Comparison of ENCODE assay signal across 1 cellular context in the genomic region with DNA sequence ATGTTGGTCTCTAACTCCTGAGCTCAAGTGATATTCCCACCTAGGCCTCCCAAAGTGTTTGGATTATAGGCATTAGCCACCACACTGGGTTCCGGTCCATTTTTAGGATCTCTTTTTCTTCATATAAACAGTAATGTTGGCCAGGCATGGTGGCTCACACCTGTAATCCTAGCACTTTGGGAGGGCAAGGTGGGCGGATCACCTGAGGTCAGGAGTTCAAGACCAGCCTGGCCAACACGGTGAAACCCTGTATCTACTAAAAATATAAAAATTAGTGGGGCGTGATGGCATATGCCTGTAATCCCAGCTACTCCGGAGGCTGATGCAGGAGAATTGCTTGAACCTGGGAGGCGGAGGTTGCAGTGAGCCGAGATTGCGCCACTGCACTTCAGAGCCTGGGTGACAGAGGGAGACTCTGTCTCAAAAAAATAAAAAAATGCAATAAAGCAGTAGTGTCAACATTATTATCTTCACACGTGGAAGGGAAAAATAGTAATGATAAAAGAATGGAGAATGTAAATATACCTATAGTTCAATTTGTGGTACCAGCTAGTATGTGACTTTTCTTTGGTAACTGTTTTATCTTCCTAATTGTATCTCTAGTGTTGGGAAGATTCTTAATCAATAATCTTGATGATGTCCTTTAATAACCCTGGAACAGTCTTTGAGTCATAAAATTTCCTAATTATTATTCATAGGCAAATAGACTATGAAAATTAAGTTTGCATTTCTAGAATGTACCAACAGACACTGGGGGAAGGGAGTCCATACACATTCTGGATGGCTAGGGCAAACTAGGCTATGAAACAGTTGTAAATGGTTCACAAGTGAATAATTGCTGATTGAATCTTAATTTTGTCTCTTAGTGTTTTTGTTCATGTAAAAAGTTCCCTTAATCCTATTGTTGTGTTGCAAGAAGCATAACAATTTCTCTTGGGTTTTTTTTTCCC.
TF ChIP-seq lines count a peak whose summit lies in the region.

No MANE protein-coding gene starts in this region.

TF ChIP-seq in HepG2, 621 proteins besides CTCF, POLR2A, EP300 and RAD21 (continued from another document and continues in another):
- TF ChIP-seq ZNF782 (CRISPR knock-in tag; IDR thresholded peaks at IDR 0.05; ENCODE audit: borderline replicate concordance), result no peak
- no peak for TF ChIP-seq GATAD2A (CRISPR knock-in tag; IDR thresholded peaks at IDR 0.05)
- TF ChIP-seq ZSCAN9 (CRISPR knock-in tag; IDR thresholded peaks at IDR 0.05; ENCODE audit: borderline replicate concordance), result 0 out of 2 replicates have a peak, but pooled peaks have one; percentile 4
- TF ChIP-seq REXO4 (CRISPR knock-in tag; IDR thresholded peaks at IDR 0.05; ENCODE audit: borderline replicate concordance), result no peak
- no peak for TF ChIP-seq ZNF317 (CRISPR knock-in tag; IDR thresholded peaks at IDR 0.05)
- TF ChIP-seq RARA (CRISPR knock-in tag; IDR thresholded peaks at IDR 0.05), result no peak
- TF ChIP-seq, protein P1, sequence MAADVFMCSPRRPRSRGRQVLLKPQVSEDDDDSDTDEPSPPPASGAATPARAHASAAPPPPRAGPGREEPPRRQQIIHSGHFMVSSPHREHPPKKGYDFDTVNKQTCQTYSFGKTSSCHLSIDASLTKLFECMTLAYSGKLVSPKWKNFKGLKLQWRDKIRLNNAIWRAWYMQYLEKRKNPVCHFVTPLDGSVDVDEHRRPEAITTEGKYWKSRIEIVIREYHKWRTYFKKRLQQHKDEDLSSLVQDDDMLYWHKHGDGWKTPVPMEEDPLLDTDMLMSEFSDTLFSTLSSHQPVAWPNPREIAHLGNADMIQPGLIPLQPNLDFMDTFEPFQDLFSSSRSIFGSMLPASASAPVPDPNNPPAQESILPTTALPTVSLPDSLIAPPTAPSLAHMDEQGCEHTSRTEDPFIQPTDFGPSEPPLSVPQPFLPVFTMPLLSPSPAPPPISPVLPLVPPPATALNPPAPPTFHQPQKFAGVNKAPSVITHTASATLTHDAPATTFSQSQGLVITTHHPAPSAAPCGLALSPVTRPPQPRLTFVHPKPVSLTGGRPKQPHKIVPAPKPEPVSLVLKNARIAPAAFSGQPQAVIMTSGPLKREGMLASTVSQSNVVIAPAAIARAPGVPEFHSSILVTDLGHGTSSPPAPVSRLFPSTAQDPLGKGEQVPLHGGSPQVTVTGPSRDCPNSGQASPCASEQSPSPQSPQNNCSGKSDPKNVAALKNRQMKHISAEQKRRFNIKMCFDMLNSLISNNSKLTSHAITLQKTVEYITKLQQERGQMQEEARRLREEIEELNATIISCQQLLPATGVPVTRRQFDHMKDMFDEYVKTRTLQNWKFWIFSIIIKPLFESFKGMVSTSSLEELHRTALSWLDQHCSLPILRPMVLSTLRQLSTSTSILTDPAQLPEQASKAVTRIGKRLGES (CRISPR knock-in tag; IDR thresholded peaks at IDR 0.05; ENCODE audit: borderline replicate concordance), result no peak
- TF ChIP-seq HNRNPLL (IDR thresholded peaks at IDR 0.05; ENCODE audit: low read depth, low read length, poor library complexity, severe bottlenecking), result no peak
- peak; percentile 52; the same call in 1 of the 2 replicates for TF ChIP-seq SALL1 (CRISPR knock-in tag; IDR thresholded peaks at IDR 0.05)
- TF ChIP-seq ZBTB7A (CRISPR knock-in tag; IDR thresholded peaks at IDR 0.05), result no peak
- TF ChIP-seq RFXAP (CRISPR knock-in tag; IDR thresholded peaks at IDR 0.05; ENCODE audit: borderline replicate concordance), result no peak
- TF ChIP-seq ZFAT (CRISPR knock-in tag; conservative IDR thresholded peaks at IDR 0.05), result no peak
- TF ChIP-seq, protein P2, sequence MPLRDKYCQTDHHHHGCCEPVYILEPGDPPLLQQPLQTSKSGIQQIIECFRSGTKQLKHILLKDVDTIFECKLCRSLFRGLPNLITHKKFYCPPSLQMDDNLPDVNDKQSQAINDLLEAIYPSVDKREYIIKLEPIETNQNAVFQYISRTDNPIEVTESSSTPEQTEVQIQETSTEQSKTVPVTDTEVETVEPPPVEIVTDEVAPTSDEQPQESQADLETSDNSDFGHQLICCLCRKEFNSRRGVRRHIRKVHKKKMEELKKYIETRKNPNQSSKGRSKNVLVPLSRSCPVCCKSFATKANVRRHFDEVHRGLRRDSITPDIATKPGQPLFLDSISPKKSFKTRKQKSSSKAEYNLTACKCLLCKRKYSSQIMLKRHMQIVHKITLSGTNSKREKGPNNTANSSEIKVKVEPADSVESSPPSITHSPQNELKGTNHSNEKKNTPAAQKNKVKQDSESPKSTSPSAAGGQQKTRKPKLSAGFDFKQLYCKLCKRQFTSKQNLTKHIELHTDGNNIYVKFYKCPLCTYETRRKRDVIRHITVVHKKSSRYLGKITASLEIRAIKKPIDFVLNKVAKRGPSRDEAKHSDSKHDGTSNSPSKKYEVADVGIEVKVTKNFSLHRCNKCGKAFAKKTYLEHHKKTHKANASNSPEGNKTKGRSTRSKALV (CRISPR knock-in tag; IDR thresholded peaks at IDR 0.05), result no peak
- TF ChIP-seq, protein P3, sequence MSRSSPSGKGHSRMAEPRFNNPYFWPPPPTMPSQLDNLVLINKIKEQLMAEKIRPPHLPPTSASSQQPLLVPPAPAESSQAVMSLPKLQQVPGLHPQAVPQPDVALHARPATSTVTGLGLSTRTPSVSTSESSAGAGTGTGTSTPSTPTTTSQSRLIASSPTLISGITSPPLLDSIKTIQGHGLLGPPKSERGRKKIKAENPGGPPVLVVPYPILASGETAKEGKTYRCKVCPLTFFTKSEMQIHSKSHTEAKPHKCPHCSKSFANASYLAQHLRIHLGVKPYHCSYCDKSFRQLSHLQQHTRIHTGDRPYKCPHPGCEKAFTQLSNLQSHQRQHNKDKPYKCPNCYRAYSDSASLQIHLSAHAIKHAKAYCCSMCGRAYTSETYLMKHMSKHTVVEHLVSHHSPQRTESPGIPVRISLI (CRISPR knock-in tag; IDR thresholded peaks at IDR 0.05; ENCODE audit: borderline replicate concordance), result 0 out of 2 replicates have a peak, but pooled peaks have one; percentile 40
- no peak for TF ChIP-seq ZNF260 (CRISPR knock-in tag; IDR thresholded peaks at IDR 0.05; ENCODE audit: borderline replicate concordance, low read depth)
- no peak for TF ChIP-seq MAFG (CRISPR knock-in tag; IDR thresholded peaks at IDR 0.05)
- TF ChIP-seq, protein P4, sequence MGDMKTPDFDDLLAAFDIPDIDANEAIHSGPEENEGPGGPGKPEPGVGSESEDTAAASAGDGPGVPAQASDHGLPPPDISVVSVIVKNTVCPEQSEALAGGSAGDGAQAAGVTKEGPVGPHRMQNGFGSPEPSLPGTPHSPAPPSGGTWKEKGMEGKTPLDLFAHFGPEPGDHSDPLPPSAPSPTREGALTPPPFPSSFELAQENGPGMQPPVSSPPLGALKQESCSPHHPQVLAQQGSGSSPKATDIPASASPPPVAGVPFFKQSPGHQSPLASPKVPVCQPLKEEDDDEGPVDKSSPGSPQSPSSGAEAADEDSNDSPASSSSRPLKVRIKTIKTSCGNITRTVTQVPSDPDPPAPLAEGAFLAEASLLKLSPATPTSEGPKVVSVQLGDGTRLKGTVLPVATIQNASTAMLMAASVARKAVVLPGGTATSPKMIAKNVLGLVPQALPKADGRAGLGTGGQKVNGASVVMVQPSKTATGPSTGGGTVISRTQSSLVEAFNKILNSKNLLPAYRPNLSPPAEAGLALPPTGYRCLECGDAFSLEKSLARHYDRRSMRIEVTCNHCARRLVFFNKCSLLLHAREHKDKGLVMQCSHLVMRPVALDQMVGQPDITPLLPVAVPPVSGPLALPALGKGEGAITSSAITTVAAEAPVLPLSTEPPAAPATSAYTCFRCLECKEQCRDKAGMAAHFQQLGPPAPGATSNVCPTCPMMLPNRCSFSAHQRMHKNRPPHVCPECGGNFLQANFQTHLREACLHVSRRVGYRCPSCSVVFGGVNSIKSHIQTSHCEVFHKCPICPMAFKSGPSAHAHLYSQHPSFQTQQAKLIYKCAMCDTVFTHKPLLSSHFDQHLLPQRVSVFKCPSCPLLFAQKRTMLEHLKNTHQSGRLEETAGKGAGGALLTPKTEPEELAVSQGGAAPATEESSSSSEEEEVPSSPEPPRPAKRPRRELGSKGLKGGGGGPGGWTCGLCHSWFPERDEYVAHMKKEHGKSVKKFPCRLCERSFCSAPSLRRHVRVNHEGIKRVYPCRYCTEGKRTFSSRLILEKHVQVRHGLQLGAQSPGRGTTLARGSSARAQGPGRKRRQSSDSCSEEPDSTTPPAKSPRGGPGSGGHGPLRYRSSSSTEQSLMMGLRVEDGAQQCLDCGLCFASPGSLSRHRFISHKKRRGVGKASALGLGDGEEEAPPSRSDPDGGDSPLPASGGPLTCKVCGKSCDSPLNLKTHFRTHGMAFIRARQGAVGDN (CRISPR knock-in tag; IDR thresholded peaks at IDR 0.05), result peak; percentile 11; the same call in 1 of the 2 replicates
- TF ChIP-seq SP140L (CRISPR knock-in tag; IDR thresholded peaks at IDR 0.05; ENCODE audit: borderline replicate concordance), result no peak
- no peak for TF ChIP-seq MXD4 (CRISPR knock-in tag; IDR thresholded peaks at IDR 0.05)
- TF ChIP-seq, protein P5, sequence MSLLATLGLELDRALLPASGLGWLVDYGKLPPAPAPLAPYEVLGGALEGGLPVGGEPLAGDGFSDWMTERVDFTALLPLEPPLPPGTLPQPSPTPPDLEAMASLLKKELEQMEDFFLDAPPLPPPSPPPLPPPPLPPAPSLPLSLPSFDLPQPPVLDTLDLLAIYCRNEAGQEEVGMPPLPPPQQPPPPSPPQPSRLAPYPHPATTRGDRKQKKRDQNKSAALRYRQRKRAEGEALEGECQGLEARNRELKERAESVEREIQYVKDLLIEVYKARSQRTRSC (CRISPR knock-in tag; IDR thresholded peaks at IDR 0.05; ENCODE audit: low read depth), result no peak
- TF ChIP-seq, protein P6, sequence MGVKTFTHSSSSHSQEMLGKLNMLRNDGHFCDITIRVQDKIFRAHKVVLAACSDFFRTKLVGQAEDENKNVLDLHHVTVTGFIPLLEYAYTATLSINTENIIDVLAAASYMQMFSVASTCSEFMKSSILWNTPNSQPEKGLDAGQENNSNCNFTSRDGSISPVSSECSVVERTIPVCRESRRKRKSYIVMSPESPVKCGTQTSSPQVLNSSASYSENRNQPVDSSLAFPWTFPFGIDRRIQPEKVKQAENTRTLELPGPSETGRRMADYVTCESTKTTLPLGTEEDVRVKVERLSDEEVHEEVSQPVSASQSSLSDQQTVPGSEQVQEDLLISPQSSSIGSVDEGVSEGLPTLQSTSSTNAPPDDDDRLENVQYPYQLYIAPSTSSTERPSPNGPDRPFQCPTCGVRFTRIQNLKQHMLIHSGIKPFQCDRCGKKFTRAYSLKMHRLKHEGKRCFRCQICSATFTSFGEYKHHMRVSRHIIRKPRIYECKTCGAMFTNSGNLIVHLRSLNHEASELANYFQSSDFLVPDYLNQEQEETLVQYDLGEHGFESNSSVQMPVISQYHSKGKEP (CRISPR knock-in tag; IDR thresholded peaks at IDR 0.05), result no peak
- TF ChIP-seq, protein P7, sequence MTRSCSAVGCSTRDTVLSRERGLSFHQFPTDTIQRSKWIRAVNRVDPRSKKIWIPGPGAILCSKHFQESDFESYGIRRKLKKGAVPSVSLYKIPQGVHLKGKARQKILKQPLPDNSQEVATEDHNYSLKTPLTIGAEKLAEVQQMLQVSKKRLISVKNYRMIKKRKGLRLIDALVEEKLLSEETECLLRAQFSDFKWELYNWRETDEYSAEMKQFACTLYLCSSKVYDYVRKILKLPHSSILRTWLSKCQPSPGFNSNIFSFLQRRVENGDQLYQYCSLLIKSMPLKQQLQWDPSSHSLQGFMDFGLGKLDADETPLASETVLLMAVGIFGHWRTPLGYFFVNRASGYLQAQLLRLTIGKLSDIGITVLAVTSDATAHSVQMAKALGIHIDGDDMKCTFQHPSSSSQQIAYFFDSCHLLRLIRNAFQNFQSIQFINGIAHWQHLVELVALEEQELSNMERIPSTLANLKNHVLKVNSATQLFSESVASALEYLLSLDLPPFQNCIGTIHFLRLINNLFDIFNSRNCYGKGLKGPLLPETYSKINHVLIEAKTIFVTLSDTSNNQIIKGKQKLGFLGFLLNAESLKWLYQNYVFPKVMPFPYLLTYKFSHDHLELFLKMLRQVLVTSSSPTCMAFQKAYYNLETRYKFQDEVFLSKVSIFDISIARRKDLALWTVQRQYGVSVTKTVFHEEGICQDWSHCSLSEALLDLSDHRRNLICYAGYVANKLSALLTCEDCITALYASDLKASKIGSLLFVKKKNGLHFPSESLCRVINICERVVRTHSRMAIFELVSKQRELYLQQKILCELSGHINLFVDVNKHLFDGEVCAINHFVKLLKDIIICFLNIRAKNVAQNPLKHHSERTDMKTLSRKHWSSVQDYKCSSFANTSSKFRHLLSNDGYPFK (CRISPR knock-in tag; IDR thresholded peaks at IDR 0.05; ENCODE audit: borderline replicate concordance), result no peak
- no peak for TF ChIP-seq MIXL1 (CRISPR knock-in tag; IDR thresholded peaks at IDR 0.05)
- TF ChIP-seq ZNF615 (CRISPR knock-in tag; IDR thresholded peaks at IDR 0.05; ENCODE audit: borderline replicate concordance), result no peak
- no peak for TF ChIP-seq SNAPC2 (CRISPR knock-in tag; IDR thresholded peaks at IDR 0.05)
- no peak for TF ChIP-seq SATB2 (CRISPR knock-in tag; IDR thresholded peaks at IDR 0.05)
- TF ChIP-seq MEIS1 (CRISPR knock-in tag; IDR thresholded peaks at IDR 0.05; ENCODE audit: borderline replicate concordance), result no peak
- TF ChIP-seq ZNF652 (CRISPR knock-in tag; IDR thresholded peaks at IDR 0.05; ENCODE audit: borderline replicate concordance, low read depth), result no peak
- TF ChIP-seq ZNF672 (CRISPR knock-in tag; IDR thresholded peaks at IDR 0.05), result no peak
- TF ChIP-seq GZF1 (CRISPR knock-in tag; IDR thresholded peaks at IDR 0.05), result no peak
- TF ChIP-seq, protein P8, sequence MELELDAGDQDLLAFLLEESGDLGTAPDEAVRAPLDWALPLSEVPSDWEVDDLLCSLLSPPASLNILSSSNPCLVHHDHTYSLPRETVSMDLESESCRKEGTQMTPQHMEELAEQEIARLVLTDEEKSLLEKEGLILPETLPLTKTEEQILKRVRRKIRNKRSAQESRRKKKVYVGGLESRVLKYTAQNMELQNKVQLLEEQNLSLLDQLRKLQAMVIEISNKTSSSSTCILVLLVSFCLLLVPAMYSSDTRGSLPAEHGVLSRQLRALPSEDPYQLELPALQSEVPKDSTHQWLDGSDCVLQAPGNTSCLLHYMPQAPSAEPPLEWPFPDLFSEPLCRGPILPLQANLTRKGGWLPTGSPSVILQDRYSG (CRISPR knock-in tag; IDR thresholded peaks at IDR 0.05), result no peak
- peak; percentile 23; the same call in 1 of the 2 replicates for TF ChIP-seq SP5 (CRISPR knock-in tag; IDR thresholded peaks at IDR 0.05; ENCODE audit: borderline replicate concordance, low read depth)
- TF ChIP-seq, protein P9, sequence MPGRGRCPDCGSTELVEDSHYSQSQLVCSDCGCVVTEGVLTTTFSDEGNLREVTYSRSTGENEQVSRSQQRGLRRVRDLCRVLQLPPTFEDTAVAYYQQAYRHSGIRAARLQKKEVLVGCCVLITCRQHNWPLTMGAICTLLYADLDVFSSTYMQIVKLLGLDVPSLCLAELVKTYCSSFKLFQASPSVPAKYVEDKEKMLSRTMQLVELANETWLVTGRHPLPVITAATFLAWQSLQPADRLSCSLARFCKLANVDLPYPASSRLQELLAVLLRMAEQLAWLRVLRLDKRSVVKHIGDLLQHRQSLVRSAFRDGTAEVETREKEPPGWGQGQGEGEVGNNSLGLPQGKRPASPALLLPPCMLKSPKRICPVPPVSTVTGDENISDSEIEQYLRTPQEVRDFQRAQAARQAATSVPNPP (CRISPR knock-in tag; IDR thresholded peaks at IDR 0.05), result no peak
- TF ChIP-seq ZNF772 (CRISPR knock-in tag; IDR thresholded peaks at IDR 0.05), result no peak
